Comparison of ENCODE assay signal across 29 cellular contexts in genomic region chr18:66222174-66222573, GRCh38.
"Had no signal": no experiment of that assay in that cellular context is flagged by ENCODE, and none has a peak within 500 bp of the region (broad histone marks: within the 10 kb centered on the region; RNA-seq: fewer than 3 reads in every experiment).

No MANE protein-coding gene starts in this region.

- ATAC-seq: activated CD8-positive, alpha-beta T cell treated with anti-CD3 and anti-CD28 coated beads for 36 hours; activated T-cell treated with anti-CD3 and anti-CD28 coated beads, Interleukin-2, amount 50 U/mL, for 72 hours; activated T-helper 17 cell treated with anti-CD3 and anti-CD28 coated beads, Interleukin-2, amount 50 U/mL, for 72 hours had no signal

- H3K27ac ChIP-seq: ascending aorta, SJCRH30, SK-N-MC had no signal

- H3K9me3 ChIP-seq: ascending aorta, SJCRH30 had no signal

- H3K36me3 ChIP-seq: ascending aorta, SJCRH30 had no signal

- DNase-seq: activated CD4-positive, alpha-beta T cell treated with anti-CD3 and anti-CD28 coated beads, Interleukin-2, amount 10 ng/mL, durations not matched to agents 24 days and 14 days; activated CD4-positive, alpha-beta T cell treated with anti-CD3 and anti-CD28 coated beads, Interleukin-2, amount 50 U/mL, for 4 hours; activated CD8-positive, alpha-beta T cell treated with anti-CD3 and anti-CD28 coated beads for 36 hours; activated effector memory CD4-positive, alpha-beta T cell treated with anti-CD3 and anti-CD28 coated beads, Interleukin-2, amount 50 U/mL, for 16 hours; activated naive CD4-positive, alpha-beta T cell; activated naive CD4-positive, alpha-beta T cell treated with anti-CD3 and anti-CD28 coated beads, Interleukin-2, amount 50 U/mL, for 16 hours; activated naive CD8-positive, alpha-beta T cell treated with anti-CD3 and anti-CD28 coated beads for 36 hours; activated T-cell treated with anti-CD3 and anti-CD28 coated beads, Interleukin-2, amount 50 U/mL, for 1 hour; activated T-cell treated with anti-CD3 and anti-CD28 coated beads, Interleukin-2, amount 50 U/mL, for 72 hours; amygdala; central memory CD4-positive, alpha-beta T cell; KG1; NCI-H1105; NCI-H1417 treated with DMSO at 0.1 percent for 48 hours; NCI-H187 treated with DMSO at 0.1 percent for 48 hours; NCI-H2081; NCI-H2171 treated with DMSO at 0.1 percent for 48 hours; NCI-H226; NCI-H446 treated with DMSO at 0.1 percent for 48 hours; NCI-H524; NCI-H69; NCI-H82; Right ventricle myocardium superior; SJCRH30 had no signal

- H3K4me3 ChIP-seq: ascending aorta, SJCRH30, SK-N-MC had no signal

- H3K27me3 ChIP-seq: ascending aorta, SJCRH30 had no signal

- FAIRE-seq: colon, TTC549 had no signal

- H3K4me1 ChIP-seq: ascending aorta, SJCRH30 had no signal
